24 cellular contexts compared by ENCODE assay signal in genomic region chr5:7261900-7262299, GRCh38.
"Had no signal": no experiment of that assay in that cellular context is flagged by ENCODE, and none has a peak within 500 bp of the region (broad histone marks: within the 10 kb centered on the region; RNA-seq: fewer than 3 reads in every experiment).

No MANE protein-coding gene starts in this region.

- H3K36me3 ChIP-seq: gastrocnemius medialis, ovary, sigmoid colon, spleen, thoracic aorta, tibial nerve, upper lobe of left lung had no signal

- H3K27me3 ChIP-seq: gastrocnemius medialis, ovary, sigmoid colon, spleen, tibial nerve, upper lobe of left lung had no signal

- ATAC-seq: effector memory CD8-positive, alpha-beta T cell; gastrocnemius medialis; left lobe of liver; natural killer cell; psoas muscle; right cardiac atrium; stimulated activated naive B cell treated with anti-CD40 and anti-IgM and Interleukin-4, amounts not matched to agents 10 μg/mL and 1 μg/mL and 100 μg/mL, for 72 hours had no signal

- H3K27me3 Mint-ChIP-seq: effector memory CD8-positive, alpha-beta T cell; memory B cell; stimulated activated naive B cell treated with anti-CD40 and anti-IgM and Interleukin-4, amounts not matched to agents 10 μg/mL and 1 μg/mL and 100 μg/mL, for 72 hours; stimulated activated naive CD8-positive, alpha-beta T cell treated with anti-CD3 and anti-CD28 coated beads, Interleukin-15, Interleukin-2, amounts not matched to agents 100 ng/mL and 50 ng/mL, for 24 hours had no signal

- H3K27ac Mint-ChIP-seq: effector memory CD8-positive, alpha-beta T cell; memory B cell; natural killer cell; stimulated activated naive B cell treated with anti-CD40 and anti-IgM and Interleukin-4, amounts not matched to agents 10 μg/mL and 1 μg/mL and 100 μg/mL, for 72 hours; stimulated activated naive CD8-positive, alpha-beta T cell treated with anti-CD3 and anti-CD28 coated beads, Interleukin-15, Interleukin-2, amounts not matched to agents 100 ng/mL and 50 ng/mL, for 24 hours had no signal

- H3K4me1 ChIP-seq: gastrocnemius medialis, psoas muscle, sigmoid colon, spleen, tibial nerve, upper lobe of left lung had no signal

- H3K4me3 ChIP-seq: lung, ovary, psoas muscle, sigmoid colon, spleen, thoracic aorta, tibial nerve, upper lobe of left lung had no signal

- H3K4me3 Mint-ChIP-seq: effector memory CD8-positive, alpha-beta T cell; memory B cell; natural killer cell; stimulated activated naive B cell treated with anti-CD40 and anti-IgM and Interleukin-4, amounts not matched to agents 10 μg/mL and 1 μg/mL and 100 μg/mL, for 72 hours; stimulated activated naive CD8-positive, alpha-beta T cell treated with anti-CD3 and anti-CD28 coated beads, Interleukin-15, Interleukin-2, amounts not matched to agents 100 ng/mL and 50 ng/mL, for 24 hours had no signal

- H3K36me3 Mint-ChIP-seq: memory B cell; natural killer cell; stimulated activated naive B cell treated with anti-CD40 and anti-IgM and Interleukin-4, amounts not matched to agents 10 μg/mL and 1 μg/mL and 100 μg/mL, for 72 hours had no signal

- H3K4me1 Mint-ChIP-seq: memory B cell; natural killer cell; stimulated activated naive B cell treated with anti-CD40 and anti-IgM and Interleukin-4, amounts not matched to agents 10 μg/mL and 1 μg/mL and 100 μg/mL, for 72 hours had no signal

- H3K27ac ChIP-seq: gastrocnemius medialis, ovary, psoas muscle, sigmoid colon, spleen, thoracic aorta, tibial nerve, upper lobe of left lung had no signal

- DNase-seq: cortex of kidney; effector memory CD8-positive, alpha-beta T cell; foreskin fibroblast; gastrocnemius medialis; head of caudate nucleus; kidney; natural killer cell; occipital lobe; ovary; posterior cingulate gyrus; psoas muscle; right cardiac atrium; sigmoid colon; spleen; stimulated activated CD4-positive, alpha-beta T cell treated with anti-CD3 and anti-CD28 coated beads, Interleukin-2, amount 100 ng/mL, for 48 hours; stimulated activated naive B cell treated with anti-CD40 and anti-IgM and Interleukin-4, amounts not matched to agents 10 μg/mL and 1 μg/mL and 100 μg/mL, for 72 hours; upper lobe of left lung had no signal

- H3K9me3 ChIP-seq: gastrocnemius medialis, ovary, sigmoid colon, thoracic aorta, upper lobe of left lung had no signal

- FAIRE-seq: kidney, urothelium cell line had no signal
